In the genomic region with DNA sequence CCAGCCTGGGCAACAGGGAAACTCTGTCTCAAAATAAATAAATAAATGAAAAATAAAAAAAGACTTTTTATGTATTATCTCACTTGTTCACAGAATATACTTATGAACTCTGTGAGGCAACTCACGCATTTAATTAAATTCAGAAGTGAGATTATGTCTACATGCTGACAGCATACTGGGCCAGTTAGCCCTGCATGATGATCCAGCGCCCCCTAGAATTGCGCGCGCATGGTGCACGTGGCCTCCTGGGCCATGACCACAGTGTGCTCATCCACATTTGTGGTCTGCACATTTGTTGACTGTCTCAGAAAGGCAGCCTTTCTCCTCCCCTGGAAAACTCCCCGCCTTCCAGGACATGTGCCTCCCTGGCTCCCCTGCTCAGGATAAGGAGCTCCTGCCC, we compare ENCODE assay signal across 8 cellular contexts.
DNase-seq lines count a peak whose midpoint lies in the region; ATAC-seq, FAIRE-seq and TF ChIP-seq lines count a peak whose summit lies in the region.
"Not testable (repeated sequence)": the region's sequence is repeated elsewhere in the genome, so short reads cannot be mapped to it uniquely, and the experiment has no call there.

No MANE protein-coding gene starts in this region.

- H2BK15ac ChIP-seq in H9 (ENCODE audit: low read depth, low read length), result not testable (repeated sequence)

- not testable (repeated sequence) for H3K27ac Mint-ChIP-seq in H9; WTC11; activated naive CD8-positive, alpha-beta T cell treated with anti-CD3 and anti-CD28 coated beads, Interleukin-2, amount 50 U/mL, for 24 hours; naive thymus-derived CD4-positive, alpha-beta T cell; stimulated activated naive CD8-positive, alpha-beta T cell treated with anti-CD3 and anti-CD28 coated beads, Interleukin-15, amount 100 ng/mL, for 72 hours

- H3K4ac ChIP-seq in H9 (ENCODE audit: low read depth, low read length), result not testable (repeated sequence)

- H3F3A ChIP-seq in OCI-LY1 (ENCODE audit: insufficient read depth, low read length), result not testable (repeated sequence)

- not testable (repeated sequence) for H2BK5ac ChIP-seq in H9 (ENCODE audit: insufficient read length, low read length)

- not testable (repeated sequence) for H3K23me2 ChIP-seq in H9 (ENCODE audit: insufficient read length, low read depth, low read length, poor library complexity, severe bottlenecking)

- H3K18ac ChIP-seq in H9 (ENCODE audit: insufficient read length, low read depth, low read length), result not testable (repeated sequence)

- not testable (repeated sequence) for H3K27me3 ChIP-seq in H9 (ENCODE audit: insufficient read depth, low read length); OCI-LY1 (ENCODE audit: insufficient read depth, low read length); foreskin keratinocyte; naive thymus-derived CD4-positive, alpha-beta T cell (ENCODE audit: control insufficient read depth in 2 of 2, insufficient read depth in 2 of 2, low read length in 2 of 2)

- H2AK5ac ChIP-seq in H9 (ENCODE audit: insufficient read length, low read length), result not testable (repeated sequence)

- not testable (repeated sequence) for H3K79me2 ChIP-seq in H9 (ENCODE audit: insufficient read depth, low read length); OCI-LY1 (ENCODE audit: insufficient read depth, low read length)

- POLR2A ChIA-PET in WTC11 (lab: Charles Lee); naive thymus-derived CD4-positive, alpha-beta T cell (lab: Charles Lee): not testable (repeated sequence)

- not testable (repeated sequence) for H3K4me1 Mint-ChIP-seq in H9; WTC11; activated naive CD8-positive, alpha-beta T cell treated with anti-CD3 and anti-CD28 coated beads, Interleukin-2, amount 50 U/mL, for 24 hours; naive thymus-derived CD4-positive, alpha-beta T cell; stimulated activated naive CD8-positive, alpha-beta T cell treated with anti-CD3 and anti-CD28 coated beads, Interleukin-15, amount 100 ng/mL, for 72 hours

- not testable (repeated sequence) for H4K20me1 ChIP-seq in H9 (ENCODE audit: control insufficient read depth, insufficient read depth, insufficient read length); OCI-LY1 (ENCODE audit: insufficient read depth, low read length)

- not testable (repeated sequence) for H3K9ac ChIP-seq in H9 (ENCODE audit: extremely low read depth, insufficient read length, low read length); OCI-LY1 (ENCODE audit: low read length)

- H3K27ac ChIP-seq in H9 (ENCODE audit: insufficient read length, low read depth, low read length); OCI-LY1 (ENCODE audit: low read depth, low read length, poor library complexity, severe bottlenecking); foreskin keratinocyte; naive thymus-derived CD4-positive, alpha-beta T cell (ENCODE audit: low read depth, low read length): not testable (repeated sequence)

- H2BK120ac ChIP-seq in H9 (ENCODE audit: low read depth, low read length, poor library complexity, severe bottlenecking), result not testable (repeated sequence)

- not testable (repeated sequence) for H4K8ac ChIP-seq in H9 (replicated peaks; ENCODE audit: insufficient read length, low read depth, low read length)

- H3K4me3 Mint-ChIP-seq in H9; WTC11; activated naive CD8-positive, alpha-beta T cell treated with anti-CD3 and anti-CD28 coated beads, Interleukin-2, amount 50 U/mL, for 24 hours; naive thymus-derived CD4-positive, alpha-beta T cell; stimulated activated naive CD8-positive, alpha-beta T cell treated with anti-CD3 and anti-CD28 coated beads, Interleukin-15, amount 100 ng/mL, for 72 hours: not testable (repeated sequence)

- H3K4me2 ChIP-seq in H9 (ENCODE audit: insufficient read depth, insufficient read length, low read length); OCI-LY1 (ENCODE audit: low read length): not testable (repeated sequence)

- H4K91ac ChIP-seq in H9 (ENCODE audit: insufficient read length, low read depth, low read length), result not testable (repeated sequence)

- CTCF ChIA-PET in WTC11 (lab: Charles Lee); naive thymus-derived CD4-positive, alpha-beta T cell (lab: Charles Lee): not testable (repeated sequence)

- H3K27me3 Mint-ChIP-seq in H9 (ENCODE audit: low read depth); WTC11 (ENCODE audit: low read depth); activated naive CD8-positive, alpha-beta T cell treated with anti-CD3 and anti-CD28 coated beads, Interleukin-2, amount 50 U/mL, for 24 hours; naive thymus-derived CD4-positive, alpha-beta T cell; stimulated activated naive CD8-positive, alpha-beta T cell treated with anti-CD3 and anti-CD28 coated beads, Interleukin-15, amount 100 ng/mL, for 72 hours: not testable (repeated sequence)

- H3K9me3 ChIP-seq in H9 (ENCODE audit: control insufficient read depth, low read depth, low read length); OCI-LY1 (ENCODE audit: low read length); naive thymus-derived CD4-positive, alpha-beta T cell (ENCODE audit: control insufficient read depth in 2 of 3, low read length in 3 of 3): not testable (repeated sequence)

- ATAC-seq in WTC11, result peak; percentile 67
- ATAC-seq in activated naive CD8-positive, alpha-beta T cell treated with anti-CD3 and anti-CD28 coated beads, Interleukin-2, amount 50 U/mL, for 24 hours, result peak; percentile 33
- not testable (repeated sequence) for ATAC-seq in foreskin keratinocyte
- peak; percentile 53 for ATAC-seq in naive thymus-derived CD4-positive, alpha-beta T cell
- peak; percentile 73 for ATAC-seq in stimulated activated naive CD8-positive, alpha-beta T cell treated with anti-CD3 and anti-CD28 coated beads, Interleukin-15, amount 100 ng/mL, for 72 hours

- H3K36me3 Mint-ChIP-seq in H9 (ENCODE audit: insufficient read depth in 1 of 3, low read depth in 3 of 3); WTC11; activated naive CD8-positive, alpha-beta T cell treated with anti-CD3 and anti-CD28 coated beads, Interleukin-2, amount 50 U/mL, for 24 hours (ENCODE audit: low read depth); naive thymus-derived CD4-positive, alpha-beta T cell: not testable (repeated sequence)

- not testable (repeated sequence) for H3K56ac ChIP-seq in H9 (ENCODE audit: insufficient read length, low read depth, low read length)

- intact Hi-C loops in naive thymus-derived CD4-positive, alpha-beta T cell (cut with micrococcal nuclease), result not testable (repeated sequence)

- not testable (repeated sequence) for DNase-seq in D721Med (ENCODE audit: insufficient read length, low spot score); H9; WTC11 (ENCODE audit: low spot score); activated naive CD8-positive, alpha-beta T cell treated with anti-CD3 and anti-CD28 coated beads, Interleukin-2, amount 50 U/mL, for 24 hours; foreskin keratinocyte; naive thymus-derived CD4-positive, alpha-beta T cell; stimulated activated naive CD8-positive, alpha-beta T cell treated with anti-CD3 and anti-CD28 coated beads, Interleukin-15, amount 100 ng/mL, for 72 hours

- TF ChIP-seq CTCF in D721Med (IDR thresholded peaks at IDR 0.05; ENCODE audit: insufficient read depth, missing control alignments), result peak; percentile 15
- TF ChIP-seq CTCF in H9 (conservative IDR thresholded peaks at IDR 0.05), result peak; percentile 76
- TF ChIP-seq CTCF in OCI-LY1 (IDR thresholded peaks at IDR 0.05; ENCODE audit: low read length), result peak; percentile 34; the same call in 1 of the 2 replicates
- TF ChIP-seq CTCF in WTC11 (IDR thresholded peaks at IDR 0.05), result not testable (repeated sequence)
- TF ChIP-seq CTCF in foreskin keratinocyte (conservative IDR thresholded peaks at IDR 0.05), result peak; percentile 36

- H3K79me1 ChIP-seq in H9 (ENCODE audit: insufficient read depth, low read depth, low read length, poor library complexity, severe bottlenecking), result not testable (repeated sequence)

- H2BK12ac ChIP-seq in H9 (ENCODE audit: insufficient read length, low read depth, low read length), result not testable (repeated sequence)

- not testable (repeated sequence) for H3K23ac ChIP-seq in H9 (ENCODE audit: insufficient read length, low read depth, low read length)

- H2AFZ ChIP-seq in H9 (ENCODE audit: low read length); OCI-LY1 (ENCODE audit: low read length): not testable (repeated sequence)

- not testable (repeated sequence) for H3K14ac ChIP-seq in H9 (ENCODE audit: insufficient read depth, low read length)

- not testable (repeated sequence) for H3K4me1 ChIP-seq in H9 (ENCODE audit: insufficient read depth, low read length); OCI-LY1 (ENCODE audit: insufficient read depth, low read length, severe bottlenecking); foreskin keratinocyte; naive thymus-derived CD4-positive, alpha-beta T cell (ENCODE audit: control insufficient read depth in 2 of 2, insufficient read depth in 2 of 2, low read length in 2 of 2)

- not testable (repeated sequence) for H3T11ph ChIP-seq in H9 (ENCODE audit: low read length)

- not testable (repeated sequence) for FAIRE-seq in D721Med (lab: Jason Lieb, UNC)

- no CpG with 5 or more reads among the region's 7 CpGs for WGBS in H9 (ENCODE audit: extremely low coverage, insufficient read length, low lambda C conversion rate)

- H4K5ac ChIP-seq in H9 (ENCODE audit: insufficient read length, low read depth, low read length), result not testable (repeated sequence)

- not testable (repeated sequence) for H3K9me3 Mint-ChIP-seq in H9; WTC11; activated naive CD8-positive, alpha-beta T cell treated with anti-CD3 and anti-CD28 coated beads, Interleukin-2, amount 50 U/mL, for 24 hours; naive thymus-derived CD4-positive, alpha-beta T cell; stimulated activated naive CD8-positive, alpha-beta T cell treated with anti-CD3 and anti-CD28 coated beads, Interleukin-15, amount 100 ng/mL, for 72 hours

- H3K9me2 ChIP-seq in OCI-LY1 (ENCODE audit: low read depth, low read length), result not testable (repeated sequence)

- H3K4me3 ChIP-seq in OCI-LY1 (ENCODE audit: low read depth, low read length, poor library complexity, severe bottlenecking); naive thymus-derived CD4-positive, alpha-beta T cell (ENCODE audit: low read length): not testable (repeated sequence)

- H3K36me3 ChIP-seq in OCI-LY1 (ENCODE audit: insufficient read depth, low read length); naive thymus-derived CD4-positive, alpha-beta T cell (ENCODE audit: control insufficient read depth in 2 of 3, insufficient read depth in 3 of 3, low read length in 3 of 3): not testable (repeated sequence)

- not testable (repeated sequence) for H2BK20ac ChIP-seq in H9 (ENCODE audit: low read depth, low read length, poor library complexity, severe bottlenecking)
